29 cellular contexts compared by ENCODE assay signal in genomic region chr10:64619068-64619467, GRCh38.
"Had no signal": no experiment of that assay in that cellular context is flagged by ENCODE, and none has a peak within 500 bp of the region (broad histone marks: within the 10 kb centered on the region; RNA-seq: fewer than 3 reads in every experiment).

No MANE protein-coding gene starts in this region.

- H3K36me3 ChIP-seq: neutrophil, ovary, thyroid gland, upper lobe of left lung, vagina had no signal

- H3K4me1 Mint-ChIP-seq: activated B cell treated with CpG ODN at 0.5 μM for 24 hours; activated T-helper 17 cell treated with anti-CD3 and anti-CD28 coated beads, Interleukin-2, amount 50 U/mL, for 72 hours; nephron; stimulated activated memory B cell treated with anti-CD40 and anti-IgM and Interleukin-4, amounts not matched to agents 10 μg/mL and 1 μg/mL and 100 μg/mL, for 72 hours; stimulated activated naive CD8-positive, alpha-beta T cell treated with anti-CD3 and anti-CD28 coated beads, Interleukin-15, amount 100 ng/mL, for 72 hours had no signal

- H3K27me3 Mint-ChIP-seq: activated B cell treated with CpG ODN at 0.5 μM for 24 hours; activated CD8-positive, alpha-beta T cell treated with anti-CD3 and anti-CD28 coated beads for 36 hours; activated T-helper 17 cell treated with anti-CD3 and anti-CD28 coated beads, Interleukin-2, amount 50 U/mL, for 72 hours; progenitor cell of endocrine pancreas; stimulated activated memory B cell treated with anti-CD40 and anti-IgM and Interleukin-4, amounts not matched to agents 10 μg/mL and 1 μg/mL and 100 μg/mL, for 72 hours; stimulated activated naive CD8-positive, alpha-beta T cell treated with anti-CD3 and anti-CD28 coated beads, Interleukin-15, amount 100 ng/mL, for 72 hours had no signal

- ATAC-seq: activated CD8-positive, alpha-beta T cell treated with anti-CD3 and anti-CD28 coated beads for 36 hours; activated T-cell treated with anti-CD3 and anti-CD28 coated beads, Interleukin-2, amount 50 U/mL, for 4 hours; activated T-helper 17 cell treated with anti-CD3 and anti-CD28 coated beads, Interleukin-2, amount 50 U/mL, for 72 hours; esophagus mucosa; left ventricle myocardium superior; sciatic nerve; stimulated activated memory B cell treated with anti-CD40 and anti-IgM and Interleukin-4, amounts not matched to agents 10 μg/mL and 1 μg/mL and 100 μg/mL, for 72 hours; stimulated activated naive CD8-positive, alpha-beta T cell treated with anti-CD3 and anti-CD28 coated beads, Interleukin-15, amount 100 ng/mL, for 72 hours had no signal

- H3K4me3 Mint-ChIP-seq: activated B cell treated with CpG ODN at 0.5 μM for 24 hours; activated CD8-positive, alpha-beta T cell treated with anti-CD3 and anti-CD28 coated beads for 36 hours; activated T-cell treated with anti-CD3 and anti-CD28 coated beads, Interleukin-2, amount 50 U/mL, for 4 hours; activated T-helper 17 cell treated with anti-CD3 and anti-CD28 coated beads, Interleukin-2, amount 50 U/mL, for 72 hours; nephron; stimulated activated memory B cell treated with anti-CD40 and anti-IgM and Interleukin-4, amounts not matched to agents 10 μg/mL and 1 μg/mL and 100 μg/mL, for 72 hours; stimulated activated naive CD8-positive, alpha-beta T cell treated with anti-CD3 and anti-CD28 coated beads, Interleukin-15, amount 100 ng/mL, for 72 hours had no signal

- H3K27ac Mint-ChIP-seq: activated B cell treated with CpG ODN at 0.5 μM for 24 hours; activated CD8-positive, alpha-beta T cell treated with anti-CD3 and anti-CD28 coated beads for 36 hours; activated T-helper 17 cell treated with anti-CD3 and anti-CD28 coated beads, Interleukin-2, amount 50 U/mL, for 72 hours; nephron; progenitor cell of endocrine pancreas; stimulated activated memory B cell treated with anti-CD40 and anti-IgM and Interleukin-4, amounts not matched to agents 10 μg/mL and 1 μg/mL and 100 μg/mL, for 72 hours; stimulated activated naive CD8-positive, alpha-beta T cell treated with anti-CD3 and anti-CD28 coated beads, Interleukin-15, amount 100 ng/mL, for 72 hours had no signal

- DNase-seq: activated B cell treated with CpG ODN at 0.5 μM for 24 hours; activated CD4-positive, alpha-beta T cell treated with anti-CD3 and anti-CD28 coated beads, Interleukin-2, amount 50 U/mL, for 1 hour; activated CD8-positive, alpha-beta T cell treated with anti-CD3 and anti-CD28 coated beads for 36 hours; activated gamma-delta T cell treated with Interleukin-2 at 50 U/mL for 16 hours; activated naive CD4-positive, alpha-beta T cell treated with anti-CD3 and anti-CD28 coated beads, Interleukin-2, amount 50 U/mL, for 16 hours; activated T-cell treated with anti-CD3 and anti-CD28 coated beads, Interleukin-2, amount 50 U/mL, for 4 hours; amygdala; caudate nucleus; cortex of kidney; foreskin fibroblast; head of caudate nucleus; hypothalamus; left ventricle myocardium superior; ovary; stimulated activated CD4-positive, alpha-beta T cell treated with anti-CD3 and anti-CD28 coated beads, Interleukin-4, amount 100 ng/mL, for 24 hours; stimulated activated CD8-positive, alpha-beta memory T cell treated with anti-CD3 and anti-CD28 coated beads, Interleukin-4, amount 100 ng/mL, for 48 hours; stimulated activated naive CD8-positive, alpha-beta T cell treated with anti-CD3 and anti-CD28 coated beads, Interleukin-15, amount 100 ng/mL, for 72 hours; T-helper 2 cell; thyroid gland; upper lobe of left lung had no signal

- H3K4me1 ChIP-seq: thyroid gland, upper lobe of left lung, vagina had no signal

- H3K27me3 ChIP-seq: neutrophil, ovary, thyroid gland, upper lobe of left lung, vagina had no signal

- H3K4me3 ChIP-seq: ovary, skin epidermis, thyroid gland, upper lobe of left lung, vagina had no signal

- H3K9me3 Mint-ChIP-seq: nephron; stimulated activated memory B cell treated with anti-CD40 and anti-IgM and Interleukin-4, amounts not matched to agents 10 μg/mL and 1 μg/mL and 100 μg/mL, for 72 hours had no signal

- H3K27ac ChIP-seq: neutrophil, ovary, skin epidermis, thyroid gland, upper lobe of left lung, vagina had no signal

- H3K36me3 Mint-ChIP-seq: stimulated activated memory B cell treated with anti-CD40 and anti-IgM and Interleukin-4, amounts not matched to agents 10 μg/mL and 1 μg/mL and 100 μg/mL, for 72 hours had no signal

- H3K9me3 ChIP-seq: neutrophil, ovary, thyroid gland, upper lobe of left lung, vagina had no signal
